8 cellular contexts compared by ENCODE assay signal in the genomic region with DNA sequence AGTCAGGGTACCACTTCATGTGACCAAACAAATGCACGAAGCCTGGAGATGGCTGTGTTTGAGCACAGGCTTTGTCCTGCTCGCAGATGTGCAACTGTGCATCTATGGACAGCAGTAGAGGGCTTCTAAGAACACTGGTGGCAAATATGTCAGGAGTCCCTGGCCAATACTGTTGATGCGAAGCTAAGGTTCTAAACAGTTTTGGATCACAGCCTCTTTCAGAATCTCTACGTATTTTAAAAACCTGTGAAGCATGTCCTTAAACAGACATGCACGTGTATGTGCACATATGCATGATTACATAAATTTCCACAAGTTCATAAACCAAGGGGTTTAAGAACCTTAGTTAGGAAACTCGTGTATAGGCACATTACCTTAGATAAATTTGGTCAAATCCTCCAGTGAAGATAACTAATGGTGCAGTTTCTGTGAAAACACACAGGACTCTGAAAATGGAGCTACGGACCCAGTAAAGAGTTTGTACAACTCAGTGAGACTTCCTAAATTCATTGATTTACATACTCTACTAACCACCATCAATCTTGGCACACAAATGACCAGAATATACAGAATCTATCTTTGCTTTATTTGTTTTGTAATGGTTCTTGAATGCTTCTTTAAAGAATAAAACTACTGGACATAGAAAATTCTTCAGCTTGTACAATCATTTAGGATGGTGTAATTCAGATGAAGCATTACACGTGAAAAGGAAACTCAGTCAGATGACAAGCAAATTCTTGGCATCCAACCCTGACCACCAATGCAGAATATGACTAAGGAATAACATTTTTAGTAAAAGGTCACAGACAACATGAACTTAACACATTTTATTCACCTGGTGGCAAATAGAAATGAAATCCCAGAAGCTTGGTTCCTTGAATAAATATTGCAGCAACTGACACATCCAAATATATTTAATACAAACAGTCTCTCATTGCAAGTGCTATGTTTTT.
DNase-seq lines count a peak whose midpoint lies in the region; ATAC-seq and TF ChIP-seq lines count a peak whose summit lies in the region.

No MANE protein-coding gene starts in this region.

- no peak overlapping the region for H3K4me3 ChIP-seq in fibroblast of pulmonary artery (replicated peaks; ENCODE audit: low read depth, low read length)

- ATAC-seq in GM18498 (IDR thresholded peaks at IDR 0.05; ENCODE audit: unreplicated experiment) (peak; percentile 46), GM21723 (IDR thresholded peaks at IDR 0.05; ENCODE audit: unreplicated experiment) (peak; percentile 53)

- DNase-seq in LoVo (ENCODE audit: low spot score) (peak; percentile 17), fibroblast of pulmonary artery (ENCODE audit: low read depth) (peak; percentile 87), SIG-M5 treated with dmso at 0.1 percent for 504 hours (lab: John Stamatoyannopoulos, UW; ENCODE audit: unreplicated experiment) (no peak), NCI-H146 (lab: John Stamatoyannopoulos, UW) (no peak), cortex of kidney (lab: John Stamatoyannopoulos, UW) (no peak), DMS79 treated with DMSO at 0.1 percent for 48 hours (lab: John Stamatoyannopoulos, UW) (no peak)

- TF ChIP-seq CTCF in fibroblast of pulmonary artery (IDR thresholded peaks at IDR 0.05; ENCODE audit: low read length, missing control alignments): no peak

Comparison
In these comparisons a context has a peak if more than half of its experiments do, and no peak if none do; other contexts are left out.
1. DNase-seq: peak in LoVo (single experiment) and fibroblast of pulmonary artery (single experiment); none in SIG-M5 treated with dmso at 0.1 percent for 504 hours (single experiment), NCI-H146 (single experiment), cortex of kidney (single experiment) and DMS79 treated with DMSO at 0.1 percent for 48 hours (single experiment).